ENCODE assay signal across 23 cellular contexts in genomic region chr9:135198144-135198543, GRCh38.
"Had no signal": no experiment of that assay in that cellular context is flagged by ENCODE, and none has a peak within 500 bp of the region (broad histone marks: within the 10 kb centered on the region; RNA-seq: fewer than 3 reads in every experiment).

No MANE protein-coding gene starts in this region.

- H3K27ac Mint-ChIP-seq: nephron; stimulated activated memory B cell treated with anti-CD40 and anti-IgM and Interleukin-4, amounts not matched to agents 10 μg/mL and 1 μg/mL and 100 μg/mL, for 72 hours; stimulated activated naive CD8-positive, alpha-beta T cell treated with anti-CD3 and anti-CD28 coated beads, Interleukin-15, amount 100 ng/mL, for 72 hours had no signal

- DNase-seq: effector memory CD4-positive, alpha-beta T cell; glutamatergic neuron; kidney; left cardiac atrium; left ventricle myocardium superior; mesendoderm; naive B cell; spleen; stimulated activated CD4-positive, alpha-beta T cell treated with anti-CD3 and anti-CD28 coated beads, Interleukin-15, amount 100 ng/mL, for 24 hours; stimulated activated CD4-positive, alpha-beta T cell treated with anti-CD3 and anti-CD28 coated beads, Interleukin-1b, Interleukin-23, amount 100 ng/mL, for 48 hours; stimulated activated CD4-positive, alpha-beta T cell treated with anti-CD3 and anti-CD28 coated beads, Interleukin-4, amount 100 ng/mL, for 24 hours; stimulated activated naive CD8-positive, alpha-beta T cell treated with anti-CD3 and anti-CD28 coated beads, Interleukin-15, amount 100 ng/mL, for 72 hours; testis had no signal

- H3K9me3 ChIP-seq: esophagus muscularis mucosa, gastroesophageal sphincter, prostate gland, testis, tibial nerve had no signal

- H3K36me3 ChIP-seq: esophagus muscularis mucosa, gastroesophageal sphincter, prostate gland, spleen, tibial nerve had no signal

- FAIRE-seq: kidney had no signal

- H3K9ac ChIP-seq: parathyroid adenoma had no signal

- H3K4me1 ChIP-seq: esophagus muscularis mucosa, gastroesophageal sphincter, parathyroid adenoma, prostate gland, spleen, testis, tibial nerve had no signal

- H3K4me3 ChIP-seq: esophagus muscularis mucosa, gastroesophageal sphincter, lung, prostate gland, spleen, testis, tibial nerve had no signal

- ATAC-seq: gastroesophageal sphincter; left cardiac atrium; left ventricle myocardium superior; sciatic nerve; stimulated activated memory B cell treated with anti-CD40 and anti-IgM and Interleukin-4, amounts not matched to agents 10 μg/mL and 1 μg/mL and 100 μg/mL, for 72 hours; stimulated activated naive CD8-positive, alpha-beta T cell treated with anti-CD3 and anti-CD28 coated beads, Interleukin-15, amount 100 ng/mL, for 72 hours had no signal

- H2AFZ ChIP-seq: parathyroid adenoma had no signal

- H3K4me1 Mint-ChIP-seq: stimulated activated memory B cell treated with anti-CD40 and anti-IgM and Interleukin-4, amounts not matched to agents 10 μg/mL and 1 μg/mL and 100 μg/mL, for 72 hours; stimulated activated naive CD8-positive, alpha-beta T cell treated with anti-CD3 and anti-CD28 coated beads, Interleukin-15, amount 100 ng/mL, for 72 hours had no signal

- H3K27me3 ChIP-seq: testis had no signal

- H3K79me2 ChIP-seq: parathyroid adenoma had no signal

- H3K4me3 Mint-ChIP-seq: naive B cell; stimulated activated memory B cell treated with anti-CD40 and anti-IgM and Interleukin-4, amounts not matched to agents 10 μg/mL and 1 μg/mL and 100 μg/mL, for 72 hours; stimulated activated naive CD8-positive, alpha-beta T cell treated with anti-CD3 and anti-CD28 coated beads, Interleukin-15, amount 100 ng/mL, for 72 hours had no signal

- H3K27ac ChIP-seq: epithelial cell of prostate, esophagus muscularis mucosa, gastroesophageal sphincter, parathyroid adenoma, prostate gland, spleen, testis, tibial nerve had no signal

- H3K36me3 Mint-ChIP-seq: naive B cell; stimulated activated memory B cell treated with anti-CD40 and anti-IgM and Interleukin-4, amounts not matched to agents 10 μg/mL and 1 μg/mL and 100 μg/mL, for 72 hours had no signal
